In genomic region chr19:4149518-4150288, GRCh38 we compare ENCODE assay signal across 3 cellular contexts.
A peak's percentile ranks its signal among the peaks of the same experiment; 100 is the strongest.
TF ChIP-seq lines count a peak whose summit lies in the region.

No MANE protein-coding gene starts in this region.

TF ChIP-seq in SK-N-SH, 30 proteins besides CTCF, POLR2A, EP300 and RAD21:
- TF ChIP-seq USF1 (IDR thresholded peaks at IDR 0.05; ENCODE audit: borderline replicate concordance, low read depth) = no peak

TF ChIP-seq in SK-N-SH treated with all-trans-retinoic acid at 6 μM for 48 hours, 23 proteins besides CTCF, POLR2A, EP300 and RAD21:
- TF ChIP-seq ESRRG (CRISPR knock-in tag; IDR thresholded peaks at IDR 0.05) (no peak), BACH2 (CRISPR knock-in tag; IDR thresholded peaks at IDR 0.05; ENCODE audit: borderline replicate concordance) (no peak), ISL1 (CRISPR knock-in tag; IDR thresholded peaks at IDR 0.05) (no peak), TCF4 (CRISPR knock-in tag; IDR thresholded peaks at IDR 0.05; ENCODE audit: borderline replicate concordance) (no peak), ZNF70 (CRISPR knock-in tag; IDR thresholded peaks at IDR 0.05) (no peak), RARB (CRISPR knock-in tag; IDR thresholded peaks at IDR 0.05) (no peak), ZFP30 (CRISPR knock-in tag; IDR thresholded peaks at IDR 0.05) (no peak), OSR1 (CRISPR knock-in tag; IDR thresholded peaks at IDR 0.05) (no peak), ZNF565 (CRISPR knock-in tag; conservative IDR thresholded peaks at IDR 0.05; ENCODE audit: low read depth) (no peak), CSDC2 (CRISPR knock-in tag; IDR thresholded peaks at IDR 0.05) (no peak), ZFP3 (CRISPR knock-in tag; IDR thresholded peaks at IDR 0.05) (no peak), ZC3H10 (CRISPR knock-in tag; IDR thresholded peaks at IDR 0.05) (no peak), SNAI2 (CRISPR knock-in tag; IDR thresholded peaks at IDR 0.05) (no peak), GLIS3 (CRISPR knock-in tag; IDR thresholded peaks at IDR 0.05) (no peak), TSHZ2 (CRISPR knock-in tag; IDR thresholded peaks at IDR 0.05) (no peak), PPARA (CRISPR knock-in tag; IDR thresholded peaks at IDR 0.05; ENCODE audit: borderline replicate concordance) (no peak)
- TF ChIP-seq, protein P1, sequence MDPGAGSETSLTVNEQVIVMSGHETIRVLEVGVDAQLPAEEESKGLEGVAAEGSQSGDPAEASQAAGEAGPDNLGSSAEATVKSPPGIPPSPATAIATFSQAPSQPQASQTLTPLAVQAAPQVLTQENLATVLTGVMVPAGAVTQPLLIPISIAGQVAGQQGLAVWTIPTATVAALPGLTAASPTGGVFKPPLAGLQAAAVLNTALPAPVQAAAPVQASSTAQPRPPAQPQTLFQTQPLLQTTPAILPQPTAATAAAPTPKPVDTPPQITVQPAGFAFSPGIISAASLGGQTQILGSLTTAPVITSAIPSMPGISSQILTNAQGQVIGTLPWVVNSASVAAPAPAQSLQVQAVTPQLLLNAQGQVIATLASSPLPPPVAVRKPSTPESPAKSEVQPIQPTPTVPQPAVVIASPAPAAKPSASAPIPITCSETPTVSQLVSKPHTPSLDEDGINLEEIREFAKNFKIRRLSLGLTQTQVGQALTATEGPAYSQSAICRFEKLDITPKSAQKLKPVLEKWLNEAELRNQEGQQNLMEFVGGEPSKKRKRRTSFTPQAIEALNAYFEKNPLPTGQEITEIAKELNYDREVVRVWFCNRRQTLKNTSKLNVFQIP (CRISPR knock-in tag; IDR thresholded peaks at IDR 0.05; ENCODE audit: borderline replicate concordance, low read depth) = no peak
- TF ChIP-seq, protein P2, sequence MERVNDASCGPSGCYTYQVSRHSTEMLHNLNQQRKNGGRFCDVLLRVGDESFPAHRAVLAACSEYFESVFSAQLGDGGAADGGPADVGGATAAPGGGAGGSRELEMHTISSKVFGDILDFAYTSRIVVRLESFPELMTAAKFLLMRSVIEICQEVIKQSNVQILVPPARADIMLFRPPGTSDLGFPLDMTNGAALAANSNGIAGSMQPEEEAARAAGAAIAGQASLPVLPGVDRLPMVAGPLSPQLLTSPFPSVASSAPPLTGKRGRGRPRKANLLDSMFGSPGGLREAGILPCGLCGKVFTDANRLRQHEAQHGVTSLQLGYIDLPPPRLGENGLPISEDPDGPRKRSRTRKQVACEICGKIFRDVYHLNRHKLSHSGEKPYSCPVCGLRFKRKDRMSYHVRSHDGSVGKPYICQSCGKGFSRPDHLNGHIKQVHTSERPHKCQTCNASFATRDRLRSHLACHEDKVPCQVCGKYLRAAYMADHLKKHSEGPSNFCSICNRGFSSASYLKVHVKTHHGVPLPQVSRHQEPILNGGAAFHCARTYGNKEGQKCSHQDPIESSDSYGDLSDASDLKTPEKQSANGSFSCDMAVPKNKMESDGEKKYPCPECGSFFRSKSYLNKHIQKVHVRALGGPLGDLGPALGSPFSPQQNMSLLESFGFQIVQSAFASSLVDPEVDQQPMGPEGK (CRISPR knock-in tag; IDR thresholded peaks at IDR 0.05; ENCODE audit: borderline replicate concordance) = no peak
- TF ChIP-seq, protein P3, sequence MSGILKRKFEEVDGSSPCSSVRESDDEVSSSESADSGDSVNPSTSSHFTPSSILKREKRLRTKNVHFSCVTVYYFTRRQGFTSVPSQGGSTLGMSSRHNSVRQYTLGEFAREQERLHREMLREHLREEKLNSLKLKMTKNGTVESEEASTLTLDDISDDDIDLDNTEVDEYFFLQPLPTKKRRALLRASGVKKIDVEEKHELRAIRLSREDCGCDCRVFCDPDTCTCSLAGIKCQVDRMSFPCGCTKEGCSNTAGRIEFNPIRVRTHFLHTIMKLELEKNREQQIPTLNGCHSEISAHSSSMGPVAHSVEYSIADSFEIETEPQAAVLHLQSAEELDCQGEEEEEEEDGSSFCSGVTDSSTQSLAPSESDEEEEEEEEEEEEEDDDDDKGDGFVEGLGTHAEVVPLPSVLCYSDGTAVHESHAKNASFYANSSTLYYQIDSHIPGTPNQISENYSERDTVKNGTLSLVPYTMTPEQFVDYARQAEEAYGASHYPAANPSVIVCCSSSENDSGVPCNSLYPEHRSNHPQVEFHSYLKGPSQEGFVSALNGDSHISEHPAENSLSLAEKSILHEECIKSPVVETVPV (CRISPR knock-in tag; IDR thresholded peaks at IDR 0.05) = no peak

TF ChIP-seq in GM12878, 131 proteins besides CTCF, POLR2A, EP300 and RAD21:
- TF ChIP-seq, protein P4, sequence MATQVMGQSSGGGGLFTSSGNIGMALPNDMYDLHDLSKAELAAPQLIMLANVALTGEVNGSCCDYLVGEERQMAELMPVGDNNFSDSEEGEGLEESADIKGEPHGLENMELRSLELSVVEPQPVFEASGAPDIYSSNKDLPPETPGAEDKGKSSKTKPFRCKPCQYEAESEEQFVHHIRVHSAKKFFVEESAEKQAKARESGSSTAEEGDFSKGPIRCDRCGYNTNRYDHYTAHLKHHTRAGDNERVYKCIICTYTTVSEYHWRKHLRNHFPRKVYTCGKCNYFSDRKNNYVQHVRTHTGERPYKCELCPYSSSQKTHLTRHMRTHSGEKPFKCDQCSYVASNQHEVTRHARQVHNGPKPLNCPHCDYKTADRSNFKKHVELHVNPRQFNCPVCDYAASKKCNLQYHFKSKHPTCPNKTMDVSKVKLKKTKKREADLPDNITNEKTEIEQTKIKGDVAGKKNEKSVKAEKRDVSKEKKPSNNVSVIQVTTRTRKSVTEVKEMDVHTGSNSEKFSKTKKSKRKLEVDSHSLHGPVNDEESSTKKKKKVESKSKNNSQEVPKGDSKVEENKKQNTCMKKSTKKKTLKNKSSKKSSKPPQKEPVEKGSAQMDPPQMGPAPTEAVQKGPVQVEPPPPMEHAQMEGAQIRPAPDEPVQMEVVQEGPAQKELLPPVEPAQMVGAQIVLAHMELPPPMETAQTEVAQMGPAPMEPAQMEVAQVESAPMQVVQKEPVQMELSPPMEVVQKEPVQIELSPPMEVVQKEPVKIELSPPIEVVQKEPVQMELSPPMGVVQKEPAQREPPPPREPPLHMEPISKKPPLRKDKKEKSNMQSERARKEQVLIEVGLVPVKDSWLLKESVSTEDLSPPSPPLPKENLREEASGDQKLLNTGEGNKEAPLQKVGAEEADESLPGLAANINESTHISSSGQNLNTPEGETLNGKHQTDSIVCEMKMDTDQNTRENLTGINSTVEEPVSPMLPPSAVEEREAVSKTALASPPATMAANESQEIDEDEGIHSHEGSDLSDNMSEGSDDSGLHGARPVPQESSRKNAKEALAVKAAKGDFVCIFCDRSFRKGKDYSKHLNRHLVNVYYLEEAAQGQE (IDR thresholded peaks at IDR 0.05; ENCODE audit: low read depth, low read length) = no peak
- peak; percentile 59 for TF ChIP-seq MEF2B (IDR thresholded peaks at IDR 0.05; ENCODE audit: partially characterized antibody, poor library complexity, severe bottlenecking)
- TF ChIP-seq IKZF1 (conservative IDR thresholded peaks at IDR 0.05) = 0 out of 2 replicates have a peak, but pooled peaks have one; percentile 28
TF ChIP-seq in GM12878: peak in this region for 2.
